1 cellular context compared by ENCODE assay signal in genomic region chr10:119725550-119726290, GRCh38.
TF ChIP-seq lines count a peak whose summit lies in the region.

TSS of gene INPP5F (plus strand) at chr10:119726050. CDS start at chr10:119726263, 213 bp downstream.

TF ChIP-seq in HepG2, 621 proteins besides CTCF, POLR2A, EP300 and RAD21 (continued from another document and continues in another):
- TF ChIP-seq HBP1 (CRISPR knock-in tag; IDR thresholded peaks at IDR 0.05; ENCODE audit: low read depth) (no peak; the same call in 1 of the 2 replicates), HNF1A (IDR thresholded peaks at IDR 0.05; ENCODE audit: low read depth) (no peak), HNF1A (CRISPR knock-in tag; IDR thresholded peaks at IDR 0.05; ENCODE audit: borderline replicate concordance) (no peak; the same call in 1 of the 2 replicates), ELK4 (CRISPR knock-in tag; IDR thresholded peaks at IDR 0.05; ENCODE audit: borderline replicate concordance) (no peak), HOMEZ (CRISPR knock-in tag; IDR thresholded peaks at IDR 0.05; ENCODE audit: low read depth) (no peak), BRCA1 (CRISPR knock-in tag; IDR thresholded peaks at IDR 0.05) (no peak; the same call in 1 of the 2 replicates), SMAD3 (CRISPR knock-in tag; IDR thresholded peaks at IDR 0.05) (0 out of 2 replicates have a peak, but pooled peaks have one; percentile 34), REST (IDR thresholded peaks at IDR 0.05; ENCODE audit: borderline replicate concordance in 1 of 2, low read depth in 1 of 2, low read length in 2 of 2) (no peak), ZNF124 (CRISPR knock-in tag; IDR thresholded peaks at IDR 0.05) (no peak; the same call in 1 of the 2 replicates), TARDBP (CRISPR knock-in tag; IDR thresholded peaks at IDR 0.05) (peak; percentile 67; the same call in 1 of the 2 replicates), ZNF512B (CRISPR knock-in tag; IDR thresholded peaks at IDR 0.05; ENCODE audit: borderline replicate concordance) (no peak), ZNF207 (IDR thresholded peaks at IDR 0.05; ENCODE audit: borderline replicate concordance) (no peak), JUNB (CRISPR knock-in tag; IDR thresholded peaks at IDR 0.05; ENCODE audit: borderline replicate concordance) (no peak), NFE2L1 (CRISPR knock-in tag; IDR thresholded peaks at IDR 0.05; ENCODE audit: borderline replicate concordance) (no peak), ZNF850 (CRISPR knock-in tag; conservative IDR thresholded peaks at IDR 0.05) (no peak), HMGA1 (CRISPR knock-in tag; conservative IDR thresholded peaks at IDR 0.05) (no peak), ZNF33B (CRISPR knock-in tag; IDR thresholded peaks at IDR 0.05) (no peak), ZSCAN5A (CRISPR knock-in tag; IDR thresholded peaks at IDR 0.05; ENCODE audit: borderline replicate concordance) (no peak), BHLHE40 (IDR thresholded peaks at IDR 0.05; ENCODE audit: low read length) (no peak), SOX5 (CRISPR knock-in tag; IDR thresholded peaks at IDR 0.05; ENCODE audit: borderline replicate concordance) (no peak), ZNF275 (CRISPR knock-in tag; IDR thresholded peaks at IDR 0.05; ENCODE audit: borderline replicate concordance) (no peak; the same call in 1 of the 2 replicates), ZNF282 (IDR thresholded peaks at IDR 0.05; ENCODE audit: partially characterized antibody) (no peak), PAXIP1 (CRISPR knock-in tag; conservative IDR thresholded peaks at IDR 0.05) (peak; percentile 67), THAP7 (CRISPR knock-in tag; IDR thresholded peaks at IDR 0.05) (no peak), ZNF296 (CRISPR knock-in tag; conservative IDR thresholded peaks at IDR 0.05) (peak; percentile 22; the same call in 1 of the 2 replicates), ZNF317 (CRISPR knock-in tag; IDR thresholded peaks at IDR 0.05) (peak; percentile 41; the same call in 1 of the 2 replicates), DMAP1 (CRISPR knock-in tag; IDR thresholded peaks at IDR 0.05) (0 out of 2 replicates have a peak, but pooled peaks have one; percentile 53), FOXA3 (CRISPR knock-in tag; IDR thresholded peaks at IDR 0.05) (0 out of 2 replicates have a peak, but pooled peaks have one; percentile 3), DDIT3 (CRISPR knock-in tag; IDR thresholded peaks at IDR 0.05) (no peak)
